8 cellular contexts compared by ENCODE assay signal in the genomic region with DNA sequence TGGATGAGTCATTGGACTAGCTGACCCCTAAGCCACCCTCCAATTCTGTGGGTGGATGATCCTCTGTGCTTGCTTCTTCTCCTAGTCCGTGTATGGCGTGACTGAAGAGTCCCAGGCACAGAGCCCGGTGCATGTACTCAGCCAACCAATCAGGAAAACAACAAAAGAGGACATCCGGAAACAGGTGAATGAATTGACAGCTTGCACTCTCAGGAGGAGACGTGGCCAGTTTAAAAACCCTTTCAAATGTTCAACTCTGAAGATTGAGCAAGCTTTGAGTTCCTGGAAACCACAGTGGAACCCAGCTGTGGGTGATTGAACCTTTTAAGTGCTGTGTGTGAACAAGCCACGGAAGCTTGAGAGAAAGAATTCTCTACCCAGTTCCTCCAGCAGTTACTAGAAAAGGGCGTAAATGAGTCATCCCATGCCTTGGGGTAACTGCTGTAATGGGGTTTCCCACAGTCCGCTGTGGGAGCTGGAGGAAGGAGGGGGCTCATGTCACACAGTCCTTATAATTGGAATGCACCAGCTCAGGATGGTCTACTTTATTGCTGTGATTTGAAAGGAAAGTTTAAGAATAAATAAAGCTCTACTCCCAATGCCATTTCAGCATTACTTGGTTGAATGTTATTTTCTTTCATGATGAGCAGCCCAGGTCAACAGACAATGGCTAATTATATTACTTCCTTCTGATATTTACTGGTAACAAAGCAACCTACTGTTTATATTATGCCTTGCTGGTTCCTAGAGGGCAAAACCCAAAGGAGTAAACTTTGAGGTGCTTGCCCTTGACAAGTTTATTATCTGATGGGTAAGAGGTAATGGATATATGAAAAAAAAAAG.
DNase-seq lines count a peak whose midpoint lies in the region; ATAC-seq, FAIRE-seq and TF ChIP-seq lines count a peak whose summit lies in the region.

No MANE protein-coding gene starts in this region.

- no peaks in the 10 kb centered on the region for H3K9me3 Mint-ChIP-seq in naive thymus-derived CD8-positive, alpha-beta T cell

- peaks cover 18 to 53% (median 40%) of the 10 kb centered on the region in 4 donors for H3K4me1 Mint-ChIP-seq in naive thymus-derived CD8-positive, alpha-beta T cell

- TF ChIP-seq POLR2A in breast epithelium (IDR thresholded peaks at IDR 0.05) = no peak

- intact Hi-C loops in breast epithelium (cut with DNase I; ENCODE audit: low total_unique reads) = no loop called here

- peak; percentile 87 for DNase-seq in AG09309 (ENCODE audit: low read depth)
- DNase-seq in GM19240 (ENCODE audit: insufficient read length, low spot score) = peak; percentile 58
- DNase-seq in T-helper 22 cell (ENCODE audit: low read depth) = peak; percentile 27
- peak in 1 of 2 donors; percentile 62 for DNase-seq in breast epithelium (ENCODE audit: low spot score in 2 of 2)
- peak in 8 of 10 donors; percentile 9 to 50 (median 26) for DNase-seq in naive thymus-derived CD8-positive, alpha-beta T cell
- DNase-seq in urothelium cell line (ENCODE audit: low spot score) = peak; percentile 53
- DNase-seq in NCI-H1436 treated with DMSO at 0.1 percent for 48 hours (lab: John Stamatoyannopoulos, UW) = no peak

- no peaks in the 10 kb centered on the region for H3K9me3 ChIP-seq in breast epithelium

- ATAC-seq in HG03342 (IDR thresholded peaks at IDR 0.05; ENCODE audit: unreplicated experiment) = peak; percentile 80
- peak; percentile 83 to 90 for ATAC-seq in naive thymus-derived CD8-positive, alpha-beta T cell

- no peaks in the 10 kb centered on the region for H3K27me3 ChIP-seq in breast epithelium

- peaks cover 0 to 10% (median 2%) of the 10 kb centered on the region in 5 donors for H3K27me3 Mint-ChIP-seq in naive thymus-derived CD8-positive, alpha-beta T cell

- peak; percentile 66 for FAIRE-seq in urothelium cell line (lab: Jason Lieb, UNC)

- H3K27ac Mint-ChIP-seq in naive thymus-derived CD8-positive, alpha-beta T cell = peak overlapping the region in 7 of 10 donors; percentile 34 to 86 (median 57)

- H3K4me3 Mint-ChIP-seq in naive thymus-derived CD8-positive, alpha-beta T cell = peak overlapping the region; percentile 47 to 80 (median 68)

- POLR2A ChIA-PET in naive thymus-derived CD8-positive, alpha-beta T cell (lab: Charles Lee) = no interaction called here

- no peaks in the 10 kb centered on the region for H3K36me3 Mint-ChIP-seq in naive thymus-derived CD8-positive, alpha-beta T cell

- H3K4me3 ChIP-seq in AG09309 (ENCODE audit: control insufficient read depth, low read depth, low read length) = no peak overlapping the region
- H3K4me3 ChIP-seq in breast epithelium = peak overlapping the region in 1 of 3 donors; percentile 31

- peaks cover 0 to 4% of the 10 kb centered on the region in 2 donors for H3K4me1 ChIP-seq in breast epithelium

- H3K36me3 ChIP-seq in breast epithelium = no peaks in the 10 kb centered on the region

- TF ChIP-seq CTCF in AG09309 (IDR thresholded peaks at IDR 0.05; ENCODE audit: control insufficient read depth, insufficient read depth, low read depth, low read length, missing control alignments) (no peak), breast epithelium (IDR thresholded peaks at IDR 0.05) (no peak)

- peak overlapping the region; percentile 69 for H3K27ac ChIP-seq in breast epithelium
